13 cellular contexts compared by ENCODE assay signal in genomic region chr11:1838426-1839131, GRCh38. TPM values are rescaled to one million over a fixed set of nuclear protein-coding genes. Genes with fewer than 3 reads are reported as not detected.
DNase-seq lines count a peak whose midpoint lies in the region; ATAC-seq and TF ChIP-seq lines count a peak whose summit lies in the region.
"Had no signal": no experiment of that assay in that cellular context is flagged by ENCODE, and none has a peak within 500 bp of the region (broad histone marks: within the 10 kb centered on the region; RNA-seq: fewer than 3 reads in every experiment).

TNNI2 (plus strand) TSS chr11:1838981; CDS start chr11:1839697, 716 bp downstream.

- H3K4me3 Mint-ChIP-seq in stimulated activated effector memory CD8-positive, alpha-beta T cell treated with anti-CD3 and anti-CD28 coated beads, Interleukin-12 subunit alpha, Interleukin-12 subunit beta, amount 100 ng/mL, for 72 hours, result no peak within 1 kb of the TSS
- H3K4me3 Mint-ChIP-seq: CD8-positive, alpha-beta T cell had no signal

- H3K36me3 ChIP-seq in Karpas-422 (ENCODE audit: insufficient read depth, low read length), result no peaks in the 10 kb centered on the region
- no peaks in the 10 kb centered on the region for H3K36me3 ChIP-seq in adrenal gland (replicated peaks in 1 of 2)
- no peaks in the 10 kb centered on the region for H3K36me3 ChIP-seq in lower lobe of right lung

- no peaks in the 10 kb centered on the region for H3K9me3 Mint-ChIP-seq in stimulated activated effector memory CD8-positive, alpha-beta T cell treated with anti-CD3 and anti-CD28 coated beads, Interleukin-12 subunit alpha, Interleukin-12 subunit beta, amount 100 ng/mL, for 72 hours
- H3K9me3 Mint-ChIP-seq: CD8-positive, alpha-beta T cell had no signal

- H3K4me1 ChIP-seq in Karpas-422 (ENCODE audit: low read length), result peaks cover 26% of the 10 kb centered on the region
- H3K4me1 ChIP-seq in adrenal gland (replicated peaks in 1 of 2), result peaks cover 24 to 25% of the 10 kb centered on the region in 2 donors
- H3K4me1 ChIP-seq in lower lobe of right lung, result peaks cover 26% of the 10 kb centered on the region
- H3K4me1 ChIP-seq: parathyroid adenoma had no signal

- ATAC-seq in lower lobe of right lung, result no peak
- no peak for ATAC-seq in stimulated activated effector memory CD8-positive, alpha-beta T cell treated with anti-CD3 and anti-CD28 coated beads, Interleukin-12 subunit alpha, Interleukin-12 subunit beta, amount 100 ng/mL, for 72 hours
- no peak for ATAC-seq in HG03521 (IDR thresholded peaks at IDR 0.05; ENCODE audit: unreplicated experiment)

- no peaks in the 10 kb centered on the region for H3K9me3 ChIP-seq in Karpas-422 (ENCODE audit: low read length)
- H3K9me3 ChIP-seq in adrenal gland (replicated peaks in 1 of 3), result no peaks in the 10 kb centered on the region
- no peaks in the 10 kb centered on the region for H3K9me3 ChIP-seq in lower lobe of right lung

- H3K9ac ChIP-seq in Karpas-422 (ENCODE audit: low read length), result peak within 1 kb of the TSS; percentile 54
- H3K9ac ChIP-seq: parathyroid adenoma had no signal

- 89 to 100% (median 92%) methylated on average over 7 to 32 of the region's 32 CpGs for WGBS in adrenal gland, 4 donors

- no peaks in the 10 kb centered on the region for H3K79me2 ChIP-seq in Karpas-422 (ENCODE audit: low read length)
- H3K79me2 ChIP-seq: parathyroid adenoma had no signal

- intact Hi-C loops in adrenal gland (cut with DNase I) (loop anchor here (5.0 kb wide), 3 partner anchors 84 to 314 kb away; no protein-coding TSS in a partner anchor), lower lobe of right lung (cut with DNase I) (no loop called here)

- H3K36me3 Mint-ChIP-seq in stimulated activated effector memory CD8-positive, alpha-beta T cell treated with anti-CD3 and anti-CD28 coated beads, Interleukin-12 subunit alpha, Interleukin-12 subunit beta, amount 100 ng/mL, for 72 hours, result no peaks in the 10 kb centered on the region
- H3K36me3 Mint-ChIP-seq: CD8-positive, alpha-beta T cell had no signal

- no peaks in the 10 kb centered on the region; the same call in 1 of the 2 replicates for H4K20me1 ChIP-seq in Karpas-422 (ENCODE audit: insufficient read depth, low read depth, low read length)

- peak within 1 kb of the TSS; percentile 47 for H3K4me2 ChIP-seq in Karpas-422 (ENCODE audit: low read depth, low read length, poor library complexity, severe bottlenecking)

- no peak within 1 kb of the TSS for H2AFZ ChIP-seq in Karpas-422 (ENCODE audit: low read length)
- H2AFZ ChIP-seq: parathyroid adenoma had no signal

- TF ChIP-seq POLR2A in adrenal gland (IDR thresholded peaks at IDR 0.05), result no peak

- H3K4me3 ChIP-seq in Karpas-422 (ENCODE audit: low read length), result no peak within 1 kb of the TSS; the same call in 1 of the 2 replicates
- H3K4me3 ChIP-seq in adrenal gland, result no peak within 1 kb of the TSS
- H3K4me3 ChIP-seq in lower lobe of right lung, result no peak within 1 kb of the TSS

- H3K4me1 Mint-ChIP-seq in stimulated activated effector memory CD8-positive, alpha-beta T cell treated with anti-CD3 and anti-CD28 coated beads, Interleukin-12 subunit alpha, Interleukin-12 subunit beta, amount 100 ng/mL, for 72 hours, result peaks cover 16% of the 10 kb centered on the region

- H3K27ac ChIP-seq in Karpas-422 (ENCODE audit: low read length), result no peak within 1 kb of the TSS
- peak within 1 kb of the TSS in 2 of 5 donors; percentile 30 to 62 for H3K27ac ChIP-seq in adrenal gland
- peak within 1 kb of the TSS; percentile 87 for H3K27ac ChIP-seq in lower lobe of right lung
- H3K27ac ChIP-seq: parathyroid adenoma had no signal

- H3K27me3 ChIP-seq in Karpas-422 (ENCODE audit: low read length), result no peaks in the 10 kb centered on the region
- no peaks in the 10 kb centered on the region for H3K27me3 ChIP-seq in adrenal gland
- H3K27me3 ChIP-seq in lower lobe of right lung (ENCODE audit: low read depth), result no peaks in the 10 kb centered on the region

- DNase-seq in Karpas-422 (no peak), adrenal gland (peak in 4 of 7 donors; percentile 13 to 33 (median 25)), lower lobe of right lung (peak; percentile 52), CD1c-positive myeloid dendritic cell (ENCODE audit: extremely low spot score) (no peak), NCI-H345 treated with DMSO at 0.1 percent for 48 hours (lab: John Stamatoyannopoulos, UW; ENCODE audit: unreplicated experiment) (no peak)
- no peak for DNase-seq in stimulated activated effector memory CD8-positive, alpha-beta T cell treated with anti-CD3 and anti-CD28 coated beads, Interleukin-12 subunit alpha, Interleukin-12 subunit beta, amount 100 ng/mL, for 72 hours (ENCODE audit: low spot score in 2 of 2)
- DNase-seq: kidney glomerular epithelial cell, NCI-H1417 treated with DMSO at 0.1 percent for 48 hours, NCI-H524 treated with DMSO at 0.1 percent for 48 hours had no signal

- no peaks in the 10 kb centered on the region for H3K9me2 ChIP-seq in Karpas-422 (replicated peaks; ENCODE audit: insufficient read depth, low read length)

- H3K27ac Mint-ChIP-seq in stimulated activated effector memory CD8-positive, alpha-beta T cell treated with anti-CD3 and anti-CD28 coated beads, Interleukin-12 subunit alpha, Interleukin-12 subunit beta, amount 100 ng/mL, for 72 hours, result peak within 1 kb of the TSS; percentile 84
- H3K27ac Mint-ChIP-seq: CD8-positive, alpha-beta T cell had no signal

- TF ChIP-seq CTCF in adrenal gland (IDR thresholded peaks at IDR 0.05) (no peak), lower lobe of right lung (IDR thresholded peaks at IDR 0.05) (no peak)

RNA-seq across cellular contexts. Expression of gene TNNI2, which starts in this region (rescaled TPM):
- total RNA-seq in Karpas-422 (2014; rRNA removed; shearing (Covaris generic); ENCODE audit: low replicate concordance), result 0.36 TPM in 1 of 2 replicates, not detected in the other
- 1 to 10 TPM in 3 of 8 donors, under 1 TPM in 2, not detected in 3; 0.55 to 4.2 (median 1.4) TPM for total RNA-seq in adrenal gland
- 10 to 100 TPM in 2 of 3 donors, 1 to 10 TPM in 1; 1.9 to 21.8 (median 12.0) TPM for polyA plus RNA-seq in adrenal gland
- total RNA-seq in lower lobe of right lung, result 17.7 TPM
- total RNA-seq: frontal cortex had no signal

Comparison
In these comparisons a context has a peak if more than half of its experiments do, and no peak if none do; other contexts are left out.
1. DNase-seq: peak in adrenal gland (4 of 7) and lower lobe of right lung (single experiment); none in Karpas-422 (single experiment), stimulated activated effector memory CD8-positive, alpha-beta T cell treated with anti-CD3 and anti-CD28 coated beads, Interleukin-12 subunit alpha, Interleukin-12 subunit beta, amount 100 ng/mL, for 72 hours (0 of 2), CD1c-positive myeloid dendritic cell (single experiment) and NCI-H345 treated with DMSO at 0.1 percent for 48 hours (single experiment).